1 cellular context compared by ENCODE assay signal in the genomic region with DNA sequence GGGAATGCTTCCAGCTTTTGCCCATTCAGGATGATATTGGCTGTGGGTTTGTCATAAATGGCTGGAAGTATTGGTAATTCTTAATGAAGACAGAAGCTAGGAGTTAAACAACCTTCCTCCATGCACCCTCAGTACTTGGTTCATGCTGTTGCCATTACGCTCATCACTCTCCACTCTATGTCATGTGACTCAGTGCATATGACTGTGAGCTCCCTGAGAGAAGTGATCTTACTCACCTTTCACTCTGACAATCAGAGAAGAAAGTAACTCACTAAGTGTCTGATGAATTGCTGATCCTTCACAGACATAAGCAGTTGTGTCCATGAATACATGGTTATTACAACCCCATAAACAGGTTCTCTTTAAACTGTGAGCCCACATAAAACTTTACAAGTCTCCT.
A peak's percentile ranks its signal among the peaks of the same experiment; 100 is the strongest.
TF ChIP-seq lines count a peak whose summit lies in the region.

No MANE protein-coding gene starts in this region.

TF ChIP-seq in K562, 482 proteins besides CTCF, POLR2A, EP300 and RAD21:
- TF ChIP-seq, protein P1, sequence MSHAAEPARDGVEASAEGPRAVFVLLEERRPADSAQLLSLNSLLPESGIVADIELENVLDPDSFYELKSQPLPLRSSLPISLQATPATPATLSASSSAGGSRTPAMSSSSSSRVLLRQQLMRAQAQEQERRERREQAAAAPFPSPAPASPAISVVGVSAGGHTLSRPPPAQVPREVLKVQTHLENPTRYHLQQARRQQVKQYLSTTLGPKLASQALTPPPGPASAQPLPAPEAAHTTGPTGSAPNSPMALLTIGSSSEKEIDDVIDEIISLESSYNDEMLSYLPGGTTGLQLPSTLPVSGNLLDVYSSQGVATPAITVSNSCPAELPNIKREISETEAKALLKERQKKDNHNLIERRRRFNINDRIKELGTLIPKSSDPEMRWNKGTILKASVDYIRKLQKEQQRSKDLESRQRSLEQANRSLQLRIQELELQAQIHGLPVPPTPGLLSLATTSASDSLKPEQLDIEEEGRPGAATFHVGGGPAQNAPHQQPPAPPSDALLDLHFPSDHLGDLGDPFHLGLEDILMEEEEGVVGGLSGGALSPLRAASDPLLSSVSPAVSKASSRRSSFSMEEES (CRISPR knock-in tag; IDR thresholded peaks at IDR 0.05) = peak; percentile 38; the same call in 1 of the 2 replicates
